ENCODE assay signal across 8 cellular contexts in genomic region chr20:1392693-1393506, GRCh38. TPM values are rescaled to one million over a fixed set of nuclear protein-coding genes. Genes with fewer than 3 reads are reported as not detected.
DNase-seq lines count a peak whose midpoint lies in the region; ATAC-seq and TF ChIP-seq lines count a peak whose summit lies in the region.

FKBP1A (minus strand) TSS chr20:1393054; CDS start chr20:1392998, 56 bp downstream.

- no peaks in the 10 kb centered on the region for H3K36me3 ChIP-seq in mammary epithelial cell (ENCODE audit: insufficient read depth, low read length)
- peaks cover 0 to 15% (median 0%) of the 10 kb centered on the region in 6 donors for H3K36me3 ChIP-seq in spleen

- peak; percentile 85 for ATAC-seq in HG03175 (IDR thresholded peaks at IDR 0.05; ENCODE audit: unreplicated experiment)

- dilution Hi-C loops in mammary epithelial cell (cut with HindIII; ENCODE audit: low sequenced_read_pairs): loop anchor here (5.0 kb wide), 1 partner anchor 44 kb away; no protein-coding TSS in a partner anchor

- WGBS in mammary epithelial cell (ENCODE audit: low coverage, missing lambda C conversion rate): 0% methylated on average over 1 of the region's 79 CpGs
- WGBS in spleen, 5 donors: 0 to 1% (median 0%) methylated on average over 26 to 79 of the region's 79 CpGs

- no peaks in the 10 kb centered on the region for H3K27me3 ChIP-seq in mammary epithelial cell (ENCODE audit: insufficient read depth, low read length)
- H3K27me3 ChIP-seq in spleen (replicated peaks in 1 of 7): no peaks in the 10 kb centered on the region

- H3K9me3 ChIP-seq in mammary epithelial cell (replicated peaks; ENCODE audit: insufficient read depth, low read length): no peaks in the 10 kb centered on the region
- no peaks in the 10 kb centered on the region for H3K9me3 ChIP-seq in spleen

- H3K27ac ChIP-seq in mammary epithelial cell (ENCODE audit: insufficient read depth, low read depth, low read length): peak within 1 kb of the TSS; percentile 57
- H3K27ac ChIP-seq in spleen: peak within 1 kb of the TSS; percentile 75 to 97 (median 92)

- H3K4me1 ChIP-seq in mammary epithelial cell (ENCODE audit: insufficient read depth, low read length) (peaks cover 43% of the 10 kb centered on the region), spleen (peaks cover 42 to 94% (median 72%) of the 10 kb centered on the region in 6 donors)

- no TSS peak for BruUV-seq in mammary epithelial cell (replicated peaks; lab: Mats Ljungman, UMichigan)

- H3K27me3 Mint-ChIP-seq in immature natural killer cell (ENCODE audit: low read depth in 3 of 3): peaks cover 0 to 19% (median 16%) of the 10 kb centered on the region in 3 donors

- H2AFZ ChIP-seq in mammary epithelial cell (ENCODE audit: low read depth, low read length): peak within 1 kb of the TSS; percentile 92

- peak within 1 kb of the TSS; percentile 92 to 98 (median 96) for H3K4me3 Mint-ChIP-seq in immature natural killer cell

- no peaks in the 10 kb centered on the region for H4K20me1 ChIP-seq in mammary epithelial cell (ENCODE audit: insufficient read depth, low read length)

- H3K9ac ChIP-seq in mammary epithelial cell (ENCODE audit: insufficient read depth, low read length): peak within 1 kb of the TSS; percentile 75

- CTCF ChIA-PET in AG04449 (lab: Yijun Ruan, JAX): interaction anchor here (1.5 to 2.2 kb wide), 2 partner anchors 17 to 44 kb away, joined by 4 to 9 read pairs; no protein-coding TSS in a partner anchor
- CTCF ChIA-PET in mammary epithelial cell (lab: Charles Lee; ENCODE audit: low non-redundant PET): interaction anchor here (1.0 kb wide), 1 partner anchor 111 kb away, joined by 4 read pairs; no protein-coding TSS in a partner anchor

- peak within 1 kb of the TSS; percentile 90 for H3K4me2 ChIP-seq in mammary epithelial cell (ENCODE audit: insufficient read depth, low read depth, low read length)

- POLR2A ChIA-PET in AG04449 (lab: Yijun Ruan, JAX): interaction anchor here (0.6 to 1.0 kb wide), 3 partner anchors 9 to 53 kb away, joined by 3 to 4 read pairs (median 4); no protein-coding TSS in a partner anchor

- DNase-seq in AG04449 (ENCODE audit: low read depth, low spot score) (peak; percentile 26), NCI-H2227 treated with DMSO at 0.1 percent for 48 hours (lab: John Stamatoyannopoulos, UW) (peak; percentile 74), mammary epithelial cell (peak; percentile 92), immature natural killer cell (peak; percentile 85 to 90 (median 86)), spleen (peak; percentile 97)

- peaks cover 50 to 54% of the 10 kb centered on the region in 2 donors for H3K4me1 Mint-ChIP-seq in immature natural killer cell

- intact Hi-C loops in mammary epithelial cell (cut with micrococcal nuclease) (loop anchor here (2.0 to 5.0 kb wide), 4 partner anchors 14 to 109 kb away; partner anchors contain the start of gene NSFL1C), spleen (cut with DNase I; ENCODE audit: low total_unique reads) (loop anchor here (5.0 kb wide), 2 partner anchors 66 to 81 kb away; partner anchors contain the start of gene SDCBP2)

- TF ChIP-seq POLR2A in GM18951 (IDR thresholded peaks at IDR 0.05; ENCODE audit: extremely low read depth, insufficient read depth, insufficient read length) (peak; percentile 85), spleen (IDR thresholded peaks at IDR 0.05) (peak in 1 of 3 donors; percentile 64)

- H3K79me2 ChIP-seq in mammary epithelial cell (ENCODE audit: insufficient read depth, low read length): peaks cover 50% of the 10 kb centered on the region

- in situ Hi-C loops in GM18951 (cut with MboI; ENCODE audit: low sequenced_read_pairs, unreplicated experiment): no loop called here
- in situ Hi-C loops in mammary epithelial cell (cut with MboI; ENCODE audit: low sequenced_read_pairs in 2 of 2): no loop called here

- H3K4me3 ChIP-seq in AG04449 (ENCODE audit: low read depth, low read length) (peak within 1 kb of the TSS; percentile 90), WI38 (ENCODE audit: low read depth, low read length) (peak within 1 kb of the TSS; percentile 78), mammary epithelial cell (replicated peaks in 1 of 3; ENCODE audit: insufficient read depth in 1 of 3, low read depth in 2 of 3, low read length in 3 of 3) (peak within 1 kb of the TSS; percentile 57 to 84 (median 76)), spleen (peak within 1 kb of the TSS; percentile 71 to 99 (median 94))

- H3K27ac Mint-ChIP-seq in immature natural killer cell: peak within 1 kb of the TSS; percentile 86 to 98 (median 98)

- TF ChIP-seq CTCF in AG04449 (IDR thresholded peaks at IDR 0.05; ENCODE audit: insufficient read depth, low read length, missing control alignments): no peak
- no peak for TF ChIP-seq CTCF in WI38 (IDR thresholded peaks at IDR 0.05; ENCODE audit: low read depth, low read length)
- no peak for TF ChIP-seq CTCF in mammary epithelial cell (conservative IDR thresholded peaks at IDR 0.05 in 1 of 2, IDR thresholded peaks at IDR 0.05 in 1 of 2; ENCODE audit: extremely low read depth in 1 of 2, insufficient read depth in 1 of 2, low read depth in 1 of 2, low read length in 2 of 2)
- peak in 9 of 11 experiments; percentile 4 to 58 (median 41) for TF ChIP-seq CTCF in spleen (IDR thresholded peaks at IDR 0.05 in 8 of 11, conservative IDR thresholded peaks at IDR 0.05 in 3 of 11)

- H3K36me3 Mint-ChIP-seq in immature natural killer cell: no peaks in the 10 kb centered on the region

- no peaks in the 10 kb centered on the region for H3K9me3 Mint-ChIP-seq in immature natural killer cell

RNA-seq across cellular contexts. Expression of gene FKBP1A, which starts in this region (rescaled TPM):
- total RNA-seq in mammary epithelial cell (100 to 1,000 TPM; 139 to 425 TPM), spleen (100 to 1,000 TPM; 167 to 338 (median 260) TPM)
- polyA plus RNA-seq in mammary epithelial cell (522 TPM), immature natural killer cell (10 to 100 TPM; 45.1 to 70.7 (median 47.5) TPM), spleen (100 to 1,000 TPM; 135 to 286 (median 209) TPM)
- 1,454 TPM for polyA minus RNA-seq in mammary epithelial cell

Comparison
In these comparisons a context has a peak if more than half of its experiments do, and no peak if none do; other contexts are left out.
1. Peak in every context shown above with its lines: DNase-seq, ATAC-seq, H3K4me3 ChIP-seq and H3K27ac ChIP-seq.
2. DNase-seq: peak in every context shown above with its lines; median percentile 97 in spleen; 92 in mammary epithelial cell; 86 in immature natural killer cell; 74 in NCI-H2227 treated with DMSO at 0.1 percent for 48 hours; 26 in AG04449.
3. CTCF ChIP-seq: peak in spleen (9 of 11); none in AG04449 (single experiment), WI38 (single experiment) and mammary epithelial cell (0 of 2).